18 cellular contexts compared by ENCODE assay signal in genomic region chr1:117076648-117077047, GRCh38. TPM values are rescaled to one million over a fixed set of nuclear protein-coding genes. Genes with fewer than 3 reads are reported as not detected.
DNase-seq lines count a peak whose midpoint lies in the region; ATAC-seq and TF ChIP-seq lines count a peak whose summit lies in the region.
"Had no signal": no experiment of that assay in that cellular context is flagged by ENCODE, and none has a peak within 500 bp of the region (broad histone marks: within the 10 kb centered on the region; RNA-seq: fewer than 3 reads in every experiment).

No MANE protein-coding gene starts in this region.

- H2AFZ ChIP-seq in IMR-90 (replicated peaks; ENCODE audit: low read length, poor library complexity) (no peak overlapping the region), osteoblast (ENCODE audit: low read length) (no peak overlapping the region)

- peak overlapping the region; percentile 87 for H3K27ac Mint-ChIP-seq in activated T-cell treated with anti-CD3 and anti-CD28 coated beads, Interleukin-2, amount 50 U/mL, for 24 hours
- H3K27ac Mint-ChIP-seq in activated naive CD8-positive, alpha-beta T cell treated with anti-CD3 and anti-CD28 coated beads, Interleukin-2, amount 50 U/mL, for 24 hours, result peak overlapping the region; percentile 93
- H3K27ac Mint-ChIP-seq: dendritic cell treated with granulocyte-macrophage colony-stimulating factor and Interleukin-4, amounts not matched to agents 40 ng/mL and 50 ng/mL, for 4 days; memory B cell; T-helper 17 cell had no signal

- H3K36me3 Mint-ChIP-seq in activated T-cell treated with anti-CD3 and anti-CD28 coated beads, Interleukin-2, amount 50 U/mL, for 24 hours (ENCODE audit: low read depth), result peaks cover 100% of the 10 kb centered on the region
- H3K36me3 Mint-ChIP-seq in activated naive CD8-positive, alpha-beta T cell treated with anti-CD3 and anti-CD28 coated beads, Interleukin-2, amount 50 U/mL, for 24 hours (ENCODE audit: low read depth), result peaks cover 83% of the 10 kb centered on the region

- peaks cover 13% of the 10 kb centered on the region for H3K9me1 ChIP-seq in IMR-90 (ENCODE audit: insufficient read depth, low read length)

- H2BK5ac ChIP-seq in IMR-90 (ENCODE audit: low read depth, low read length, poor library complexity, severe bottlenecking), result no peak overlapping the region

- H3K27me3 ChIP-seq in IMR-90 (ENCODE audit: control insufficient read depth, insufficient read depth, low read length), result no peaks in the 10 kb centered on the region
- H3K27me3 ChIP-seq in osteoblast (ENCODE audit: insufficient read depth, low read length), result no peaks in the 10 kb centered on the region
- H3K27me3 ChIP-seq: cardiac muscle cell, SJSA1 had no signal

- no peaks in the 10 kb centered on the region for H3K9me3 Mint-ChIP-seq in activated T-cell treated with anti-CD3 and anti-CD28 coated beads, Interleukin-2, amount 50 U/mL, for 24 hours
- H3K9me3 Mint-ChIP-seq in activated naive CD8-positive, alpha-beta T cell treated with anti-CD3 and anti-CD28 coated beads, Interleukin-2, amount 50 U/mL, for 24 hours, result no peaks in the 10 kb centered on the region
- H3K9me3 Mint-ChIP-seq: dendritic cell treated with granulocyte-macrophage colony-stimulating factor and Interleukin-4, amounts not matched to agents 40 ng/mL and 50 ng/mL, for 4 days; memory B cell had no signal

- no peak overlapping the region for H4K8ac ChIP-seq in IMR-90 (ENCODE audit: low read depth in 2 of 2, low read length in 2 of 2)

- H3K9me3 ChIP-seq in IMR-90 (ENCODE audit: control insufficient read depth, insufficient read depth, low read length) (no peaks in the 10 kb centered on the region), osteoblast (ENCODE audit: low read depth, low read length) (no peaks in the 10 kb centered on the region)
- H3K9me3 ChIP-seq: SJSA1 had no signal

- no TSS peak for BruUV-seq in IMR-90 (replicated peaks; lab: Mats Ljungman, UMichigan)

- in situ Hi-C loops in IMR-90 (cut with MboI; ENCODE audit: low sequenced_read_pairs), result loop anchor here (5.0 to 10.0 kb wide), 2 partner anchors 48 to 206 kb away; partner anchors contain the start of gene TRIM45

- peaks cover 52% of the 10 kb centered on the region for H3K4me1 Mint-ChIP-seq in activated T-cell treated with anti-CD3 and anti-CD28 coated beads, Interleukin-2, amount 50 U/mL, for 24 hours (ENCODE audit: low read depth)
- H3K4me1 Mint-ChIP-seq in activated naive CD8-positive, alpha-beta T cell treated with anti-CD3 and anti-CD28 coated beads, Interleukin-2, amount 50 U/mL, for 24 hours, result peaks cover 44% of the 10 kb centered on the region

- H3K36me3 ChIP-seq in IMR-90 (ENCODE audit: control insufficient read depth, insufficient read depth, low read length) (peaks cover 9% of the 10 kb centered on the region), osteoblast (ENCODE audit: insufficient read depth, low read length) (peaks cover 29% of the 10 kb centered on the region)
- H3K36me3 ChIP-seq: cardiac muscle cell had no signal

- ATAC-seq in IMR-90 (ENCODE audit: low read depth) (no peak), GM18907 (IDR thresholded peaks at IDR 0.05; ENCODE audit: unreplicated experiment) (no peak), HG03139 (IDR thresholded peaks at IDR 0.05; ENCODE audit: unreplicated experiment) (no peak)
- no peak for ATAC-seq in activated naive CD8-positive, alpha-beta T cell treated with anti-CD3 and anti-CD28 coated beads, Interleukin-2, amount 50 U/mL, for 24 hours
- ATAC-seq: T-helper 17 cell had no signal

- peak; percentile 32 for DNase-seq in activated T-cell treated with anti-CD3 and anti-CD28 coated beads, Interleukin-2, amount 50 U/mL, for 24 hours
- DNase-seq in activated T-cell treated with anti-CD3 and anti-CD28 coated beads, Interleukin-2, amount 50 U/mL, for 1 hour, result no peak
- DNase-seq in IMR-90 (no peak), osteoblast (ENCODE audit: insufficient read length, low spot score, missing footprints) (no peak), NCI-H187 treated with DMSO at 0.1 percent for 48 hours (lab: John Stamatoyannopoulos, UW) (no peak)
- DNase-seq in activated naive CD8-positive, alpha-beta T cell treated with anti-CD3 and anti-CD28 coated beads, Interleukin-2, amount 50 U/mL, for 24 hours, result no peak
- DNase-seq: left cardiac atrium, NCI-H446, retina, substantia nigra, T-helper 17 cell had no signal

- no peak overlapping the region for H4K5ac ChIP-seq in IMR-90 (ENCODE audit: low read depth, low read length)

- peak overlapping the region; percentile 21; the same call in 1 of the 2 replicates for H4K91ac ChIP-seq in IMR-90 (ENCODE audit: insufficient read depth, low read depth, low read length)

- no peak overlapping the region for H2BK15ac ChIP-seq in IMR-90 (ENCODE audit: low read depth, low read length)

- H2BK120ac ChIP-seq in IMR-90 (ENCODE audit: low read depth, low read length), result no peak overlapping the region

- H3K18ac ChIP-seq in IMR-90 (ENCODE audit: low read depth, low read length), result no peak overlapping the region

- TF ChIP-seq CTCF in IMR-90 (conservative IDR thresholded peaks at IDR 0.05; ENCODE audit: low read depth, low read length) (no peak), osteoblast (IDR thresholded peaks at IDR 0.05; ENCODE audit: extremely low read depth, low read depth, low read length) (no peak)

- H3K4me3 ChIP-seq in IMR-90 (ENCODE audit: insufficient read depth, low read depth, low read length) (no peak overlapping the region), osteoblast (ENCODE audit: insufficient read depth, low read length) (no peak overlapping the region)
- H3K4me3 ChIP-seq: cardiac muscle cell, SJSA1 had no signal

- CTCF ChIA-PET in IMR-90 (lab: Yijun Ruan, JAX), result interaction anchor here (0.8 to 1.5 kb wide), 2 partner anchors 46 to 50 kb away, joined by 3 read pairs; no protein-coding TSS in a partner anchor

- H3K4me3 Mint-ChIP-seq in activated T-cell treated with anti-CD3 and anti-CD28 coated beads, Interleukin-2, amount 50 U/mL, for 24 hours, result no peak overlapping the region
- no peak overlapping the region for H3K4me3 Mint-ChIP-seq in activated naive CD8-positive, alpha-beta T cell treated with anti-CD3 and anti-CD28 coated beads, Interleukin-2, amount 50 U/mL, for 24 hours
- H3K4me3 Mint-ChIP-seq: dendritic cell treated with granulocyte-macrophage colony-stimulating factor and Interleukin-4, amounts not matched to agents 40 ng/mL and 50 ng/mL, for 4 days; memory B cell; T-helper 17 cell had no signal

- 100% methylated on average over 2 of the region's 5 CpGs; no CpG with 5 or more reads in 1 of the 2 experiments for WGBS in IMR-90 (ENCODE audit: extremely low coverage in 2 of 2, insufficient read length in 1 of 2), 2 experiments

- no peak overlapping the region for H3K4me2 ChIP-seq in IMR-90 (ENCODE audit: low read depth, low read length)
- no peak overlapping the region for H3K4me2 ChIP-seq in osteoblast (ENCODE audit: insufficient read depth, low read length)

- H3K79me1 ChIP-seq in IMR-90 (ENCODE audit: low read depth in 1 of 2, low read length in 2 of 2), result peaks cover 4% of the 10 kb centered on the region in 2 experiments; a peak in 1 of 4 replicates

- no peak overlapping the region for H3K27ac ChIP-seq in IMR-90 (ENCODE audit: insufficient read depth, low read length)
- peak overlapping the region; percentile 61 for H3K27ac ChIP-seq in osteoblast (ENCODE audit: low read depth, low read length)
- H3K27ac ChIP-seq: C4-2B, cardiac muscle cell, SJSA1 had no signal

- H3K4me1 ChIP-seq in IMR-90 (ENCODE audit: control insufficient read depth, insufficient read depth, low read length) (peaks cover 3% of the 10 kb centered on the region), osteoblast (ENCODE audit: insufficient read depth, low read length) (peaks cover 14% of the 10 kb centered on the region)

- dilution Hi-C loops in IMR-90 (cut with HindIII; ENCODE audit: low sequenced_read_pairs, unreplicated experiment), result no loop called here

- no peak overlapping the region for H2AK9ac ChIP-seq in IMR-90 (replicated peaks; ENCODE audit: low read depth, low read length, poor library complexity)

- no peak overlapping the region for H2BK20ac ChIP-seq in IMR-90 (ENCODE audit: low read depth, low read length)

- POLR2A ChIA-PET in IMR-90 (lab: Charles Lee; ENCODE audit: unreplicated experiment), result no interaction called here

- H3K23ac ChIP-seq in IMR-90 (ENCODE audit: low read depth, low read length), result no peak overlapping the region

- H3K14ac ChIP-seq in IMR-90 (replicated peaks; ENCODE audit: low read depth, low read length), result no peak overlapping the region

- H2AK5ac ChIP-seq in IMR-90 (ENCODE audit: low read depth, low read length), result peak overlapping the region; percentile 7; the same call in 1 of the 2 replicates

- no peak for TF ChIP-seq POLR2A in IMR-90 (IDR thresholded peaks at IDR 0.05; ENCODE audit: low read depth, low read length)

- H3K4ac ChIP-seq in IMR-90 (ENCODE audit: low read depth, low read length), result no peak overlapping the region

- intact Hi-C loops in IMR-90 (cut with micrococcal nuclease), result loop anchor here (10.0 kb wide), 1 partner anchor 818 kb away; no protein-coding TSS in a partner anchor

- no peak for TF ChIP-seq RAD21 in IMR-90 (IDR thresholded peaks at IDR 0.05; ENCODE audit: low read length)

- H4K20me1 ChIP-seq in IMR-90 (ENCODE audit: insufficient read depth, low read length), result no peaks in the 10 kb centered on the region
- no peaks in the 10 kb centered on the region for H4K20me1 ChIP-seq in osteoblast (ENCODE audit: insufficient read depth, low read length)

- no peaks in the 10 kb centered on the region for H3K79me2 ChIP-seq in osteoblast (ENCODE audit: insufficient read depth, low read length)

- H3K27me3 Mint-ChIP-seq in activated T-cell treated with anti-CD3 and anti-CD28 coated beads, Interleukin-2, amount 50 U/mL, for 24 hours, result no peaks in the 10 kb centered on the region
- H3K27me3 Mint-ChIP-seq in activated naive CD8-positive, alpha-beta T cell treated with anti-CD3 and anti-CD28 coated beads, Interleukin-2, amount 50 U/mL, for 24 hours, result no peaks in the 10 kb centered on the region
- H3K27me3 Mint-ChIP-seq: dendritic cell treated with granulocyte-macrophage colony-stimulating factor and Interleukin-4, amounts not matched to agents 40 ng/mL and 50 ng/mL, for 4 days; memory B cell; T-helper 17 cell had no signal

- no peak overlapping the region for H3K56ac ChIP-seq in IMR-90 (ENCODE audit: extremely low read depth, insufficient read depth, low read length)

- H3K9ac ChIP-seq in IMR-90 (ENCODE audit: low read depth, low read length), result no peak overlapping the region

RNA-seq across cellular contexts. Expression of gene TTF2, which starts 16.5 kb away (rescaled TPM):
- total RNA-seq in IMR-90 (2012; rRNA removed) (12.5 and 14.7 TPM in 2 replicates), osteoblast (5.4 and 9.1 TPM in 2 replicates)
- polyA plus RNA-seq in IMR-90 (2012; rRNA removed), result 9.6 and 11.5 TPM in 2 replicates
- polyA plus RNA-seq in IMR-90 (2012; cell fraction: cytosol; rRNA removed), result 5.1 and 9.9 TPM in 2 replicates
- polyA plus RNA-seq in IMR-90 (2012; cell fraction: nucleus; rRNA removed; ENCODE audit: low replicate concordance), result 9.3 and 14.6 TPM in 2 replicates

RNA-seq across cellular contexts. Expression of gene TRIM45, which starts 44.9 kb away (rescaled TPM):
- 1.7 and 2.0 TPM in 2 replicates for total RNA-seq in IMR-90 (2012; rRNA removed)
- polyA plus RNA-seq in IMR-90 (2012; rRNA removed), result 4.1 and 5.1 TPM in 2 replicates
- polyA plus RNA-seq in IMR-90 (2012; cell fraction: cytosol; rRNA removed), result 2.1 and 2.9 TPM in 2 replicates
- polyA plus RNA-seq in IMR-90 (2012; cell fraction: nucleus; rRNA removed; ENCODE audit: low replicate concordance), result 19.8 and 36.5 TPM in 2 replicates
- 1.4 and 2.1 TPM in 2 replicates for total RNA-seq in osteoblast
